In the genomic region with DNA sequence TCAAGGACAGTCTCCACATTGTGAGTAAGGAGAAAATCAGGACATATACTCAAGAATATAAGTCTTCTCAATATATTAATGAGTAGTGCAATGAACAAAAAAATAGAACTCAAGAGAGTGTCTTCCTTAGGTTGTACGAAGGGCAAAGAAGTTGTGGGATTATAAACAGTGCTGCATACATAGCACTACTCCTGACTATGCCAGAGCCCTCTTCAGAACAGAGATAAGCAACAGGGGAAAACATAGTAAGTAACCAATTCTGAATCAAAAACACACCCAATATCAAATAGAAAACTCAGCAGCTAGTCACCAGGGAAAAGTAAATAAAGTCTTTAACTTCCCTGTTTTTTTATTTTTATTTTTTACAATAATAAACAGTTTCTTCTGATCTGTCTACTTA, we compare ENCODE assay signal across 30 cellular contexts.
"Had no signal": no experiment of that assay in that cellular context is flagged by ENCODE, and none has a peak within 500 bp of the region (broad histone marks: within the 10 kb centered on the region; RNA-seq: fewer than 3 reads in every experiment).

No MANE protein-coding gene starts in this region.

- FAIRE-seq: small intestine, urothelium cell line had no signal

- H3K4me3 ChIP-seq: adrenal gland, esophagus muscularis mucosa, heart right ventricle, ovary, prostate gland, sigmoid colon, tibial nerve had no signal

- DNase-seq: activated CD4-positive, alpha-beta T cell treated with anti-CD3 and anti-CD28 coated beads for 48 hours; activated CD4-positive, alpha-beta T cell treated with anti-CD3 and anti-CD28 coated beads, Interleukin-2, amount 50 U/mL, for 48 hours; activated CD8-positive, alpha-beta memory T cell treated with anti-CD3 and anti-CD28 coated beads for 24 hours; activated effector memory CD4-positive, alpha-beta T cell treated with Interleukin-2 at 50 U/mL for 16 hours; activated naive CD4-positive, alpha-beta T cell treated with Interleukin-2 at 50 U/mL for 16 hours; activated naive CD8-positive, alpha-beta T cell treated with anti-CD3 and anti-CD28 coated beads for 36 hours; adrenal gland; aorta; brain microvascular endothelial cell; caudate nucleus; cortex of kidney; endodermal cell; foreskin keratinocyte; heart right ventricle; kidney glomerular epithelial cell; ovary; retina; sigmoid colon; small intestine; stimulated activated CD4-positive, alpha-beta T cell treated with anti-CD3 and anti-CD28 coated beads, Interleukin-4, amount 100 ng/mL, for 24 hours; T1000; WERI-Rb-1 had no signal

- H3K27me3 ChIP-seq: adrenal gland, brain microvascular endothelial cell, esophagus muscularis mucosa, foreskin keratinocyte, heart right ventricle, ovary, sigmoid colon, tibial nerve had no signal

- H3K27ac ChIP-seq: brain microvascular endothelial cell, esophagus muscularis mucosa, foreskin keratinocyte, neutrophil, ovary, prostate gland, tibial nerve, WERI-Rb-1 had no signal

- H3K4me1 ChIP-seq: prostate gland had no signal

- H3K9me3 ChIP-seq: adrenal gland, esophagus muscularis mucosa, heart right ventricle, neutrophil, ovary, prostate gland, sigmoid colon, tibial nerve had no signal

- H3K36me3 ChIP-seq: adrenal gland, brain microvascular endothelial cell, esophagus muscularis mucosa, neutrophil, ovary, prostate gland, sigmoid colon, tibial nerve, WERI-Rb-1 had no signal

- ATAC-seq: activated CD4-positive, CD25-positive, alpha-beta regulatory T cell treated with anti-CD3 and anti-CD28 coated beads, Interleukin-2, amount 50 U/mL, for 24 hours; foreskin keratinocyte; left lobe of liver; stimulated activated effector memory CD8-positive, alpha-beta T cell treated with anti-CD3 and anti-CD28 coated beads, Interleukin-12 subunit alpha, Interleukin-12 subunit beta, amount 100 ng/mL, for 72 hours had no signal
